ENCODE assay signal across 28 cellular contexts in the genomic region with DNA sequence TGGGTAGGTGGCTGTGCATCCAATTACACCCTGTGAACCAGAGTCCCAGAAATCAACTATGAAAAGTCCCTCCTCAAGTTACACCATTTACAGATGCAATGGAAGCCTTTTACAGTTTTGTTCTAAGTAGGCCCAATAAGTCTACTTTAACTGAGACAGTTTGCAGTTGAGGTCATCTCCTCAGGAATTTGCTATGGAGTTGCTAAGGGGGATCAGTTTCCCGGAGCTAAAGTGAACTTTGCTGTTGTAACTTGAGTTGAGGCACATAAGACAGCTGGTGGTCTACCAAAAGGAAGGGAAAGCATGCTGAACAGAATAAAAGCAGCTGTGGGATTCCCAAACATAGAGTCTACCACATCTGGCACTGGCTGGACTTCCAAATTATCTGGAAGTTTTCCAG.
"Had no signal": no experiment of that assay in that cellular context is flagged by ENCODE, and none has a peak within 500 bp of the region (broad histone marks: within the 10 kb centered on the region; RNA-seq: fewer than 3 reads in every experiment).

No MANE protein-coding gene starts in this region.

- H3K9me3 ChIP-seq: left lung, lower lobe of right lung, stomach, thyroid gland, upper lobe of right lung had no signal

- H3K27ac ChIP-seq: brain microvascular endothelial cell, coronary artery, dorsolateral prefrontal cortex, left lung, lower lobe of right lung, stomach, thyroid gland, upper lobe of right lung had no signal

- H3K4me3 ChIP-seq: coronary artery, dorsolateral prefrontal cortex, left lung, lower lobe of right lung, smooth muscle cell, stomach, thyroid gland, upper lobe of right lung had no signal

- H3K4me1 ChIP-seq: left lung, lower lobe of right lung, stomach, thyroid gland, upper lobe of right lung had no signal

- DNase-seq: activated CD4-positive, alpha-beta memory T cell treated with anti-CD3 and anti-CD28 coated beads, Interleukin-2, amount 10 ng/mL, durations not matched to agents 7 days and 5 days; activated CD4-positive, alpha-beta T cell treated with anti-CD3 and anti-CD28 coated beads for 1 hour; activated CD4-positive, alpha-beta T cell treated with anti-CD3 and anti-CD28 coated beads, Interleukin-2, amount 10 ng/mL, durations not matched to agents 7 days and 5 days; activated gamma-delta T cell treated with Interleukin-2 at 50 U/mL for 16 hours; activated naive CD4-positive, alpha-beta T cell treated with anti-CD3 and anti-CD28 coated beads, Interleukin-2, amount 50 U/mL, for 16 hours; activated T-cell treated with anti-CD3 and anti-CD28 coated beads, Interleukin-2, amount 50 U/mL, for 4 hours; amniotic stem cell; brain microvascular endothelial cell; dorsolateral prefrontal cortex; effector memory CD4-positive, alpha-beta T cell; kidney glomerular epithelial cell; left lung; lower lobe of right lung; mesenchymal stem cell; natural killer cell; retina; stimulated activated CD4-positive, alpha-beta T cell treated with anti-CD3 and anti-CD28 coated beads, Interleukin-1b, Interleukin-23, amount 100 ng/mL, for 48 hours; stimulated activated CD4-positive, alpha-beta T cell treated with anti-CD3 and anti-CD28 coated beads, Interleukin-4, amount 100 ng/mL, for 4 hours; stimulated activated CD8-positive, alpha-beta memory T cell treated with anti-CD3 and anti-CD28 coated beads, Interleukin-4, amount 100 ng/mL, for 48 hours; stomach; thyroid gland; upper lobe of right lung had no signal

- ATAC-seq: activated T-cell treated with anti-CD3 and anti-CD28 coated beads, Interleukin-2, amount 50 U/mL, for 4 hours; activated T-helper 17 cell treated with anti-CD3 and anti-CD28 coated beads, Interleukin-2, amount 50 U/mL, for 72 hours; left lung; lower lobe of right lung; natural killer cell; sciatic nerve; stimulated activated memory B cell treated with anti-CD40 and anti-IgM and Interleukin-4, amounts not matched to agents 10 μg/mL and 1 μg/mL and 100 μg/mL, for 72 hours; upper lobe of right lung had no signal

- H3K36me3 ChIP-seq: brain microvascular endothelial cell, left lung, lower lobe of right lung, stomach, thyroid gland, upper lobe of right lung had no signal

- FAIRE-seq: frontal cortex had no signal

- H3K27me3 ChIP-seq: brain microvascular endothelial cell, thyroid gland, upper lobe of right lung had no signal

- H3K4me2 ChIP-seq: smooth muscle cell had no signal
